Comparison of ENCODE assay signal across 14 cellular contexts in genomic region chr6:5167501-5167900, GRCh38.
"Had no signal": no experiment of that assay in that cellular context is flagged by ENCODE, and none has a peak within 500 bp of the region (broad histone marks: within the 10 kb centered on the region; RNA-seq: fewer than 3 reads in every experiment).

No MANE protein-coding gene starts in this region.

- H3K27ac ChIP-seq: ascending aorta, esophagus muscularis mucosa, gastrocnemius medialis, tibial artery had no signal

- H3K36me3 ChIP-seq: ascending aorta, esophagus muscularis mucosa, gastrocnemius medialis, tibial artery had no signal

- H3K4me3 ChIP-seq: ascending aorta, esophagus muscularis mucosa, gastrocnemius medialis, tibial artery had no signal

- DNase-seq: activated CD4-positive, alpha-beta T cell treated with anti-CD3 and anti-CD28 coated beads, Interleukin-2, amount 10 ng/mL, durations not matched to agents 7 days and 5 days; activated CD8-positive, alpha-beta memory T cell treated with anti-CD3 and anti-CD28 coated beads for 24 hours; activated naive CD4-positive, alpha-beta T cell treated with anti-CD3 and anti-CD28 coated beads for 36 hours; activated naive CD8-positive, alpha-beta T cell treated with anti-CD3 and anti-CD28 coated beads, Interleukin-2, amount 50 U/mL, for 24 hours; gastrocnemius medialis; mammary epithelial cell; naive B cell; stimulated activated CD4-positive, alpha-beta T cell treated with anti-CD3 and anti-CD28 coated beads, Interleukin-12 subunit alpha, Interleukin-12 subunit beta, amount 100 ng/mL, for 4 hours; stimulated activated CD4-positive, alpha-beta T cell treated with anti-CD3 and anti-CD28 coated beads, Interleukin-2, amount 100 ng/mL, for 24 hours; stimulated activated naive B cell treated with anti-CD40 and anti-IgM and Interleukin-4, amounts not matched to agents 10 μg/mL and 1 μg/mL and 100 μg/mL, for 72 hours; SW 1271; tibial artery had no signal

- H3K4me1 ChIP-seq: ascending aorta, esophagus muscularis mucosa, gastrocnemius medialis had no signal

- H3K9me3 ChIP-seq: ascending aorta, esophagus muscularis mucosa, gastrocnemius medialis, tibial artery had no signal

- H3K27me3 ChIP-seq: ascending aorta, esophagus muscularis mucosa, gastrocnemius medialis, tibial artery had no signal
